9 cellular contexts compared by ENCODE assay signal in genomic region chr11:61969838-61970452, GRCh38. TPM values are rescaled to one million over a fixed set of nuclear protein-coding genes. Genes with fewer than 3 reads are reported as not detected.
DNase-seq lines count a peak whose midpoint lies in the region; ATAC-seq and TF ChIP-seq lines count a peak whose summit lies in the region.
"Had no signal": no experiment of that assay in that cellular context is flagged by ENCODE, and none has a peak within 500 bp of the region (broad histone marks: within the 10 kb centered on the region; RNA-seq: fewer than 3 reads in every experiment).

No MANE protein-coding gene starts in this region.

- intact Hi-C loops in left ventricle myocardium inferior (cut with micrococcal nuclease): no loop called here
- intact Hi-C loops in Right ventricle myocardium superior (cut with DNase I): no loop called here
- intact Hi-C loops in lower lobe of right lung (cut with DNase I): no loop called here

- H3K9me3 ChIP-seq in left ventricle myocardium inferior (replicated peaks) (no peaks in the 10 kb centered on the region), lower lobe of right lung (no peaks in the 10 kb centered on the region)

- ATAC-seq in Right ventricle myocardium superior (ENCODE audit: poor library complexity) (no peak), lower lobe of right lung (no peak)

- DNase-seq in left ventricle myocardium inferior (no peak), Right ventricle myocardium superior (no peak), astrocyte of the spinal cord (ENCODE audit: low read depth, low spot score) (peak; percentile 63), lower lobe of right lung (no peak), H7 (no peak), NCI-H2107 treated with DMSO at 0.1 percent for 48 hours (lab: John Stamatoyannopoulos, UW; ENCODE audit: unreplicated experiment) (no peak)
- no peak for DNase-seq in stimulated activated CD4-positive, alpha-beta T cell treated with anti-CD3 and anti-CD28 coated beads, Interleukin-12 subunit alpha, Interleukin-12 subunit beta, amount 100 ng/mL, for 4 hours
- DNase-seq in stimulated activated CD4-positive, alpha-beta T cell treated with anti-CD3 and anti-CD28 coated beads, Interleukin-2, amount 100 ng/mL, for 24 hours: no peak
- DNase-seq: nucleus accumbens had no signal

- peaks cover 92% of the 10 kb centered on the region for H3K4me1 ChIP-seq in left ventricle myocardium inferior
- peaks cover 78% of the 10 kb centered on the region for H3K4me1 ChIP-seq in lower lobe of right lung

- H3K27me3 ChIP-seq in left ventricle myocardium inferior (ENCODE audit: low read depth): no peaks in the 10 kb centered on the region
- H3K27me3 ChIP-seq in lower lobe of right lung (ENCODE audit: low read depth): no peaks in the 10 kb centered on the region
- no peaks in the 10 kb centered on the region for H3K27me3 ChIP-seq in H7 (ENCODE audit: control insufficient read depth, insufficient read depth, low read length)

- in situ Hi-C loops in astrocyte of the spinal cord (cut with HindIII; ENCODE audit: low sequenced_read_pairs): no loop called here

- TF ChIP-seq CTCF in left ventricle myocardium inferior (IDR thresholded peaks at IDR 0.05; ENCODE audit: borderline replicate concordance) (no peak), astrocyte of the spinal cord (IDR thresholded peaks at IDR 0.05; ENCODE audit: low read depth, low read length) (no peak), lower lobe of right lung (IDR thresholded peaks at IDR 0.05) (no peak)

- H3K27ac ChIP-seq in left ventricle myocardium inferior (replicated peaks): peak overlapping the region; percentile 100
- H3K27ac ChIP-seq in lower lobe of right lung: peak overlapping the region; percentile 97

- H3K4me3 ChIP-seq in left ventricle myocardium inferior (no peak overlapping the region), astrocyte of the spinal cord (ENCODE audit: low read depth, low read length) (no peak overlapping the region), lower lobe of right lung (peak overlapping the region; percentile 17), H7 (ENCODE audit: insufficient read depth, low read depth, low read length) (no peak overlapping the region)

- H3K36me3 ChIP-seq in left ventricle myocardium inferior (peaks cover 20% of the 10 kb centered on the region), lower lobe of right lung (peaks cover 11% of the 10 kb centered on the region), H7 (replicated peaks; ENCODE audit: control insufficient read depth, insufficient read depth, low read length) (peaks cover 10% of the 10 kb centered on the region)

RNA-seq across cellular contexts. Expression of gene FTH1, which starts 2.5 kb away (rescaled TPM):
- total RNA-seq in left ventricle myocardium inferior (2,346 TPM), Right ventricle myocardium superior (2,228 TPM), lower lobe of right lung (4,616 TPM)
- 443 and 463 TPM in 2 replicates for total RNA-seq in H7 (2014; rRNA removed; shearing (Covaris generic))

RNA-seq across cellular contexts. Expression of gene BEST1, which starts 19.8 kb away (rescaled TPM):
- 0.58 TPM for total RNA-seq in left ventricle myocardium inferior
- total RNA-seq in Right ventricle myocardium superior: 1.3 TPM
- total RNA-seq in lower lobe of right lung: 14.1 TPM
- 0.30 and 0.45 TPM in 2 replicates for total RNA-seq in H7 (2014; rRNA removed; shearing (Covaris generic))

RNA-seq across cellular contexts. Expression of gene RAB3IL1, which starts 52.6 kb away (rescaled TPM):
- total RNA-seq in left ventricle myocardium inferior (9.5 TPM), Right ventricle myocardium superior (10.8 TPM), lower lobe of right lung (11.4 TPM)
- 5.8 and 7.2 TPM in 2 replicates for total RNA-seq in H7 (2014; rRNA removed; shearing (Covaris generic))
